13 cellular contexts compared by ENCODE assay signal in genomic region chr6:26269406-26270120, GRCh38.
A peak's percentile ranks its signal among the peaks of the same experiment; 100 is the strongest.
DNase-seq lines count a peak whose midpoint lies in the region.
"Had no signal": no experiment of that assay in that cellular context is flagged by ENCODE, and none has a peak within 500 bp of the region (broad histone marks: within the 10 kb centered on the region; RNA-seq: fewer than 3 reads in every experiment).

No MANE protein-coding gene starts in this region.

- no peaks in the 10 kb centered on the region for H3K9me3 Mint-ChIP-seq in activated T-helper 2 cell treated with anti-CD3 and anti-CD28 coated beads, Interferon-gamma antibody, Interleukin-2, Interleukin-4, amounts not matched to agents 10 μg/mL and 5 μg/mL and 100 μg/mL, durations not matched to agents 14 hours and 24 hours and 36 hours

- no peaks in the 10 kb centered on the region for H3K36me3 Mint-ChIP-seq in activated T-helper 2 cell treated with anti-CD3 and anti-CD28 coated beads, Interferon-gamma antibody, Interleukin-2, Interleukin-4, amounts not matched to agents 10 μg/mL and 5 μg/mL and 100 μg/mL, durations not matched to agents 14 hours and 24 hours and 36 hours (ENCODE audit: low read depth)

- intact Hi-C loops in activated T-helper 2 cell treated with anti-CD3 and anti-CD28 coated beads, Interferon-gamma antibody, Interleukin-2, Interleukin-4, amounts not matched to agents 10 μg/mL and 5 μg/mL and 100 μg/mL, durations not matched to agents 14 hours and 24 hours and 36 hours (cut with micrococcal nuclease) = loop anchor here (2.0 to 10.0 kb wide), 3 partner anchors 29 to 1625 kb away; a partner anchor contains a TSS

- H3K9me3 ChIP-seq in ES-I3 (ENCODE audit: control insufficient read depth, insufficient read depth, low read length) = no peaks in the 10 kb centered on the region
- no peaks in the 10 kb centered on the region for H3K9me3 ChIP-seq in HUES64 (ENCODE audit: insufficient read depth, low read depth, low read length)
- no peaks in the 10 kb centered on the region for H3K9me3 ChIP-seq in mesodermal cell (ENCODE audit: control insufficient read depth, low read length)
- H3K9me3 ChIP-seq: uterus had no signal

- H3K4me3 ChIP-seq in HUES64 (ENCODE audit: low read length) = peak overlapping the region; percentile 65
- peak overlapping the region; percentile 63 for H3K4me3 ChIP-seq in mesodermal cell (ENCODE audit: extremely low read depth, insufficient read depth, low read length, poor library complexity, severe bottlenecking)
- H3K4me3 ChIP-seq: lung, uterus had no signal

- H3K27me3 Mint-ChIP-seq in activated T-helper 2 cell treated with anti-CD3 and anti-CD28 coated beads, Interferon-gamma antibody, Interleukin-2, Interleukin-4, amounts not matched to agents 10 μg/mL and 5 μg/mL and 100 μg/mL, durations not matched to agents 14 hours and 24 hours and 36 hours (ENCODE audit: low read depth) = no peaks in the 10 kb centered on the region

- H3K27ac ChIP-seq in HUES64 (ENCODE audit: low read depth, low read length) (peak overlapping the region; percentile 95), mesodermal cell (ENCODE audit: low read depth, low read length, severe bottlenecking) (peak overlapping the region; percentile 74), caudate nucleus (ENCODE audit: low read depth, low read length) (no peak overlapping the region)
- H3K27ac ChIP-seq: uterus had no signal

- 11% methylated on average over 1 of the region's 1 CpG for WGBS in HUES64
- no CpG with 5 or more reads among the region's 1 CpG for WGBS in mesodermal cell (ENCODE audit: insufficient coverage in 2 of 2), 2 experiments

- H3K36me3 ChIP-seq in ES-I3 (ENCODE audit: insufficient read depth, low read length) (no peaks in the 10 kb centered on the region), HUES64 (ENCODE audit: insufficient read depth, low read length) (no peaks in the 10 kb centered on the region), mesodermal cell (ENCODE audit: control insufficient read depth, insufficient read depth, low read length) (no peaks in the 10 kb centered on the region)
- H3K36me3 ChIP-seq: uterus had no signal

- H3K9ac ChIP-seq in ES-I3 (ENCODE audit: low read depth, low read length) (peak overlapping the region; percentile 74), HUES64 (ENCODE audit: low read depth, low read length) (peak overlapping the region; percentile 97)

- H3K4me1 ChIP-seq in ES-I3 (ENCODE audit: insufficient read depth, low read length) = peaks cover 2% of the 10 kb centered on the region; the same call in 1 of the 2 replicates
- H3K4me1 ChIP-seq in HUES64 (ENCODE audit: insufficient read depth, low read length) = peaks cover 20% of the 10 kb centered on the region
- peaks cover 6% of the 10 kb centered on the region for H3K4me1 ChIP-seq in mesodermal cell (ENCODE audit: control insufficient read depth, insufficient read depth, low read length, poor library complexity, severe bottlenecking)

- no peaks in the 10 kb centered on the region for H3K27me3 ChIP-seq in HUES64 (ENCODE audit: insufficient read depth, low read length)

- H3K27ac Mint-ChIP-seq in activated T-helper 2 cell treated with anti-CD3 and anti-CD28 coated beads, Interferon-gamma antibody, Interleukin-2, Interleukin-4, amounts not matched to agents 10 μg/mL and 5 μg/mL and 100 μg/mL, durations not matched to agents 14 hours and 24 hours and 36 hours = peak overlapping the region; percentile 64

- no peak overlapping the region for H3K4me3 Mint-ChIP-seq in activated T-helper 2 cell treated with anti-CD3 and anti-CD28 coated beads, Interferon-gamma antibody, Interleukin-2, Interleukin-4, amounts not matched to agents 10 μg/mL and 5 μg/mL and 100 μg/mL, durations not matched to agents 14 hours and 24 hours and 36 hours (ENCODE audit: low read depth)

- H3K4me1 Mint-ChIP-seq in activated T-helper 2 cell treated with anti-CD3 and anti-CD28 coated beads, Interferon-gamma antibody, Interleukin-2, Interleukin-4, amounts not matched to agents 10 μg/mL and 5 μg/mL and 100 μg/mL, durations not matched to agents 14 hours and 24 hours and 36 hours (ENCODE audit: low read depth) = peaks cover 31% of the 10 kb centered on the region

- DNase-seq in activated T-helper 2 cell treated with anti-CD3 and anti-CD28 coated beads, Interferon-gamma antibody, Interleukin-2, Interleukin-4, amounts not matched to agents 10 μg/mL and 5 μg/mL and 100 μg/mL, durations not matched to agents 14 hours and 24 hours and 36 hours (ENCODE audit: low spot score) = no peak
- DNase-seq in GM19238 (ENCODE audit: insufficient read length, low spot score) = no peak
- no peak for DNase-seq in caudate nucleus (lab: John Stamatoyannopoulos, UW)
- DNase-seq in T1000 (lab: John Stamatoyannopoulos, UW) = no peak
- DNase-seq: anterior cingulate cortex, DMS 273 treated with DMSO at 0.1 percent for 48 hours, NCI-H446, right cardiac atrium, uterus had no signal
